14 cellular contexts compared by ENCODE assay signal in genomic region chr9:31807574-31808256, GRCh38.
DNase-seq lines count a peak whose midpoint lies in the region; ATAC-seq and TF ChIP-seq lines count a peak whose summit lies in the region.
"Had no signal": no experiment of that assay in that cellular context is flagged by ENCODE, and none has a peak within 500 bp of the region (broad histone marks: within the 10 kb centered on the region; RNA-seq: fewer than 3 reads in every experiment).

No MANE protein-coding gene starts in this region.

- no peaks in the 10 kb centered on the region for H3K36me3 Mint-ChIP-seq in activated CD8-positive, alpha-beta memory T cell treated with anti-CD3 and anti-CD28 coated beads, Interleukin-2, amount 10 ng/mL, durations not matched to agents 7 days and 5 days

- H3K9ac ChIP-seq in smooth muscle cell (ENCODE audit: low read depth) = no peak overlapping the region

- H3K27me3 Mint-ChIP-seq in activated CD8-positive, alpha-beta memory T cell treated with anti-CD3 and anti-CD28 coated beads, Interleukin-2, amount 10 ng/mL, durations not matched to agents 7 days and 5 days = peaks cover 24% of the 10 kb centered on the region

- no peak overlapping the region for H3K4me3 Mint-ChIP-seq in activated CD8-positive, alpha-beta memory T cell treated with anti-CD3 and anti-CD28 coated beads, Interleukin-2, amount 10 ng/mL, durations not matched to agents 7 days and 5 days
- H3K4me3 Mint-ChIP-seq: activated CD4-positive, alpha-beta T cell treated with anti-CD3 and anti-CD28 coated beads, Interleukin-2, amount 10 ng/mL, durations not matched to agents 7 days and 5 days; dendritic cell treated with granulocyte-macrophage colony-stimulating factor and Interleukin-4, amounts not matched to agents 40 ng/mL and 50 ng/mL, for 4 days; nephron; stimulated activated naive CD8-positive, alpha-beta T cell treated with anti-CD3 and anti-CD28 coated beads, Interleukin-15, Interleukin-2, amounts not matched to agents 100 ng/mL and 50 ng/mL, for 24 hours had no signal

- TF ChIP-seq CTCF in GM12874 (IDR thresholded peaks at IDR 0.05; ENCODE audit: insufficient read depth, low read depth, low read length) (0 out of 2 replicates have a peak, but pooled peaks have one; percentile 14), choroid plexus epithelial cell (conservative IDR thresholded peaks at IDR 0.05; ENCODE audit: low read depth, low read length) (peak; percentile 40), smooth muscle cell (IDR thresholded peaks at IDR 0.05; ENCODE audit: borderline replicate concordance, insufficient read depth, poor library complexity, severe bottlenecking) (peak; percentile 13)

- no peak overlapping the region for H3K27ac ChIP-seq in smooth muscle cell (ENCODE audit: low read depth)

- peak overlapping the region; percentile 55 for H3K4me2 ChIP-seq in smooth muscle cell

- no peaks in the 10 kb centered on the region for H4K20me1 ChIP-seq in smooth muscle cell (ENCODE audit: low read depth)

- no peak overlapping the region for H3K27ac Mint-ChIP-seq in activated CD8-positive, alpha-beta memory T cell treated with anti-CD3 and anti-CD28 coated beads, Interleukin-2, amount 10 ng/mL, durations not matched to agents 7 days and 5 days
- H3K27ac Mint-ChIP-seq: activated CD4-positive, alpha-beta T cell treated with anti-CD3 and anti-CD28 coated beads, Interleukin-2, amount 10 ng/mL, durations not matched to agents 7 days and 5 days; dendritic cell treated with granulocyte-macrophage colony-stimulating factor and Interleukin-4, amounts not matched to agents 40 ng/mL and 50 ng/mL, for 4 days; nephron; stimulated activated naive CD8-positive, alpha-beta T cell treated with anti-CD3 and anti-CD28 coated beads, Interleukin-15, Interleukin-2, amounts not matched to agents 100 ng/mL and 50 ng/mL, for 24 hours had no signal

- H3K9me3 ChIP-seq in smooth muscle cell (replicated peaks; ENCODE audit: low read depth) = no peaks in the 10 kb centered on the region

- H2AFZ ChIP-seq in smooth muscle cell (ENCODE audit: low read depth) = peak overlapping the region; percentile 49

- H3K27me3 ChIP-seq in smooth muscle cell (ENCODE audit: low read depth) = no peaks in the 10 kb centered on the region

- H3F3A ChIP-seq in smooth muscle cell (ENCODE audit: low read depth) = no peaks in the 10 kb centered on the region

- no peak for TF ChIP-seq POLR2A in erythroblast (IDR thresholded peaks at IDR 0.05; ENCODE audit: low read length)

- CTCF ChIA-PET in activated CD8-positive, alpha-beta memory T cell treated with anti-CD3 and anti-CD28 coated beads, Interleukin-2, amount 10 ng/mL, durations not matched to agents 7 days and 5 days (lab: Charles Lee) = no interaction called here

- H3K4me3 ChIP-seq in choroid plexus epithelial cell (ENCODE audit: low read depth, low read length) = no peak overlapping the region
- H3K4me3 ChIP-seq in smooth muscle cell = no peak overlapping the region

- ATAC-seq in activated CD8-positive, alpha-beta memory T cell treated with anti-CD3 and anti-CD28 coated beads, Interleukin-2, amount 10 ng/mL, durations not matched to agents 7 days and 5 days = no peak

- H3K9me3 Mint-ChIP-seq in activated CD8-positive, alpha-beta memory T cell treated with anti-CD3 and anti-CD28 coated beads, Interleukin-2, amount 10 ng/mL, durations not matched to agents 7 days and 5 days (ENCODE audit: low read depth) = no peaks in the 10 kb centered on the region
- H3K9me3 Mint-ChIP-seq: activated CD4-positive, alpha-beta T cell treated with anti-CD3 and anti-CD28 coated beads, Interleukin-2, amount 10 ng/mL, durations not matched to agents 7 days and 5 days; dendritic cell treated with granulocyte-macrophage colony-stimulating factor and Interleukin-4, amounts not matched to agents 40 ng/mL and 50 ng/mL, for 4 days; stimulated activated naive CD8-positive, alpha-beta T cell treated with anti-CD3 and anti-CD28 coated beads, Interleukin-15, Interleukin-2, amounts not matched to agents 100 ng/mL and 50 ng/mL, for 24 hours had no signal

- H3K4me1 ChIP-seq in smooth muscle cell (ENCODE audit: low read depth) = no peaks in the 10 kb centered on the region

- H3K4me1 Mint-ChIP-seq in activated CD8-positive, alpha-beta memory T cell treated with anti-CD3 and anti-CD28 coated beads, Interleukin-2, amount 10 ng/mL, durations not matched to agents 7 days and 5 days = no peaks in the 10 kb centered on the region
- H3K4me1 Mint-ChIP-seq: activated CD4-positive, alpha-beta T cell treated with anti-CD3 and anti-CD28 coated beads, Interleukin-2, amount 10 ng/mL, durations not matched to agents 7 days and 5 days; nephron had no signal

- H3K79me2 ChIP-seq in smooth muscle cell (ENCODE audit: low read depth) = no peaks in the 10 kb centered on the region

- DNase-seq in NAMALWA (ENCODE audit: low spot score) = peak; percentile 29
- DNase-seq in choroid plexus epithelial cell (ENCODE audit: low read depth) = peak; percentile 8
- DNase-seq in smooth muscle cell (lab: John Stamatoyannopoulos, UW; ENCODE audit: unreplicated experiment) = no peak
- DNase-seq in erythroblast (lab: John Stamatoyannopoulos, UW) = no peak
- DNase-seq in SHP77 treated with DMSO at 0.1 percent for 48 hours (lab: John Stamatoyannopoulos, UW) = no peak
- no peak for DNase-seq in activated CD8-positive, alpha-beta memory T cell treated with anti-CD3 and anti-CD28 coated beads, Interleukin-2, amount 10 ng/mL, durations not matched to agents 7 days and 5 days
- DNase-seq in dermis blood vessel endothelial cell = no peak
- DNase-seq: activated CD4-positive, alpha-beta T cell treated with anti-CD3 and anti-CD28 coated beads, Interleukin-2, amount 10 ng/mL, durations not matched to agents 7 days and 5 days; NCI-H1417 treated with DMSO at 0.1 percent for 48 hours; NCI-H345 had no signal

- no peaks in the 10 kb centered on the region for H3K36me3 ChIP-seq in smooth muscle cell (ENCODE audit: low read depth)

- WGBS in smooth muscle cell (ENCODE audit: low lambda C conversion rate) = 53% methylated on average over 17 of the region's 17 CpGs

Comparison
In these comparisons a context has a peak if more than half of its experiments do, and no peak if none do; other contexts are left out.
1. DNase-seq: peak in NAMALWA (single experiment) and choroid plexus epithelial cell (single experiment); none in smooth muscle cell (single experiment), erythroblast (0 of 2), SHP77 treated with DMSO at 0.1 percent for 48 hours (single experiment), activated CD8-positive, alpha-beta memory T cell treated with anti-CD3 and anti-CD28 coated beads, Interleukin-2, amount 10 ng/mL, durations not matched to agents 7 days and 5 days (single experiment) and dermis blood vessel endothelial cell (single experiment).
2. Peak in every context shown above with its lines, with median percentiles within 50 percentile points of each other: CTCF ChIP-seq.